In the genomic region with DNA sequence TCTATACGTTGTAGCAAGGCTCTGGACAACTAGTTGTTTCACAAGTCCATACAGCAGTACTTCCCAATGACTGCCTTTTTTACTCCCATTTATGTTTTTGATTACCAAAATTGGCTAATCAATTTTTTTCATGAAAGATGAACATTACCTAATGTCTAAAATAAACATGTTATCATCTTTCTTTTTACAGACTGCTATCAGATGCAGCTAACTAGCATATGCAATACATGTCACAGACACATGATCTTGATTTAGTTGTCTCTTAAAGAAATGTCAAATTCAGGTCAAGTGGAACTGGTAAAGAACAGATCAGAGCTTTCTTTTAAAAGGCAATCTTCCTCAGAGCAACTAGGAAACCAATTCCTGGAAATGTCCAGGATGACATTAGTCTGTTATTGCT, we compare ENCODE assay signal across 1 cellular context.
A peak's percentile ranks its signal among the peaks of the same experiment; 100 is the strongest.
TF ChIP-seq lines count a peak whose summit lies in the region.

No MANE protein-coding gene starts in this region.

TF ChIP-seq in K562, 482 proteins besides CTCF, POLR2A, EP300 and RAD21:
- TF ChIP-seq GATA2 (CRISPR knock-in tag; IDR thresholded peaks at IDR 0.05): no peak
- TF ChIP-seq HDAC6 (IDR thresholded peaks at IDR 0.05; ENCODE audit: low read depth, low read length): no peak
- TF ChIP-seq, protein P1, sequence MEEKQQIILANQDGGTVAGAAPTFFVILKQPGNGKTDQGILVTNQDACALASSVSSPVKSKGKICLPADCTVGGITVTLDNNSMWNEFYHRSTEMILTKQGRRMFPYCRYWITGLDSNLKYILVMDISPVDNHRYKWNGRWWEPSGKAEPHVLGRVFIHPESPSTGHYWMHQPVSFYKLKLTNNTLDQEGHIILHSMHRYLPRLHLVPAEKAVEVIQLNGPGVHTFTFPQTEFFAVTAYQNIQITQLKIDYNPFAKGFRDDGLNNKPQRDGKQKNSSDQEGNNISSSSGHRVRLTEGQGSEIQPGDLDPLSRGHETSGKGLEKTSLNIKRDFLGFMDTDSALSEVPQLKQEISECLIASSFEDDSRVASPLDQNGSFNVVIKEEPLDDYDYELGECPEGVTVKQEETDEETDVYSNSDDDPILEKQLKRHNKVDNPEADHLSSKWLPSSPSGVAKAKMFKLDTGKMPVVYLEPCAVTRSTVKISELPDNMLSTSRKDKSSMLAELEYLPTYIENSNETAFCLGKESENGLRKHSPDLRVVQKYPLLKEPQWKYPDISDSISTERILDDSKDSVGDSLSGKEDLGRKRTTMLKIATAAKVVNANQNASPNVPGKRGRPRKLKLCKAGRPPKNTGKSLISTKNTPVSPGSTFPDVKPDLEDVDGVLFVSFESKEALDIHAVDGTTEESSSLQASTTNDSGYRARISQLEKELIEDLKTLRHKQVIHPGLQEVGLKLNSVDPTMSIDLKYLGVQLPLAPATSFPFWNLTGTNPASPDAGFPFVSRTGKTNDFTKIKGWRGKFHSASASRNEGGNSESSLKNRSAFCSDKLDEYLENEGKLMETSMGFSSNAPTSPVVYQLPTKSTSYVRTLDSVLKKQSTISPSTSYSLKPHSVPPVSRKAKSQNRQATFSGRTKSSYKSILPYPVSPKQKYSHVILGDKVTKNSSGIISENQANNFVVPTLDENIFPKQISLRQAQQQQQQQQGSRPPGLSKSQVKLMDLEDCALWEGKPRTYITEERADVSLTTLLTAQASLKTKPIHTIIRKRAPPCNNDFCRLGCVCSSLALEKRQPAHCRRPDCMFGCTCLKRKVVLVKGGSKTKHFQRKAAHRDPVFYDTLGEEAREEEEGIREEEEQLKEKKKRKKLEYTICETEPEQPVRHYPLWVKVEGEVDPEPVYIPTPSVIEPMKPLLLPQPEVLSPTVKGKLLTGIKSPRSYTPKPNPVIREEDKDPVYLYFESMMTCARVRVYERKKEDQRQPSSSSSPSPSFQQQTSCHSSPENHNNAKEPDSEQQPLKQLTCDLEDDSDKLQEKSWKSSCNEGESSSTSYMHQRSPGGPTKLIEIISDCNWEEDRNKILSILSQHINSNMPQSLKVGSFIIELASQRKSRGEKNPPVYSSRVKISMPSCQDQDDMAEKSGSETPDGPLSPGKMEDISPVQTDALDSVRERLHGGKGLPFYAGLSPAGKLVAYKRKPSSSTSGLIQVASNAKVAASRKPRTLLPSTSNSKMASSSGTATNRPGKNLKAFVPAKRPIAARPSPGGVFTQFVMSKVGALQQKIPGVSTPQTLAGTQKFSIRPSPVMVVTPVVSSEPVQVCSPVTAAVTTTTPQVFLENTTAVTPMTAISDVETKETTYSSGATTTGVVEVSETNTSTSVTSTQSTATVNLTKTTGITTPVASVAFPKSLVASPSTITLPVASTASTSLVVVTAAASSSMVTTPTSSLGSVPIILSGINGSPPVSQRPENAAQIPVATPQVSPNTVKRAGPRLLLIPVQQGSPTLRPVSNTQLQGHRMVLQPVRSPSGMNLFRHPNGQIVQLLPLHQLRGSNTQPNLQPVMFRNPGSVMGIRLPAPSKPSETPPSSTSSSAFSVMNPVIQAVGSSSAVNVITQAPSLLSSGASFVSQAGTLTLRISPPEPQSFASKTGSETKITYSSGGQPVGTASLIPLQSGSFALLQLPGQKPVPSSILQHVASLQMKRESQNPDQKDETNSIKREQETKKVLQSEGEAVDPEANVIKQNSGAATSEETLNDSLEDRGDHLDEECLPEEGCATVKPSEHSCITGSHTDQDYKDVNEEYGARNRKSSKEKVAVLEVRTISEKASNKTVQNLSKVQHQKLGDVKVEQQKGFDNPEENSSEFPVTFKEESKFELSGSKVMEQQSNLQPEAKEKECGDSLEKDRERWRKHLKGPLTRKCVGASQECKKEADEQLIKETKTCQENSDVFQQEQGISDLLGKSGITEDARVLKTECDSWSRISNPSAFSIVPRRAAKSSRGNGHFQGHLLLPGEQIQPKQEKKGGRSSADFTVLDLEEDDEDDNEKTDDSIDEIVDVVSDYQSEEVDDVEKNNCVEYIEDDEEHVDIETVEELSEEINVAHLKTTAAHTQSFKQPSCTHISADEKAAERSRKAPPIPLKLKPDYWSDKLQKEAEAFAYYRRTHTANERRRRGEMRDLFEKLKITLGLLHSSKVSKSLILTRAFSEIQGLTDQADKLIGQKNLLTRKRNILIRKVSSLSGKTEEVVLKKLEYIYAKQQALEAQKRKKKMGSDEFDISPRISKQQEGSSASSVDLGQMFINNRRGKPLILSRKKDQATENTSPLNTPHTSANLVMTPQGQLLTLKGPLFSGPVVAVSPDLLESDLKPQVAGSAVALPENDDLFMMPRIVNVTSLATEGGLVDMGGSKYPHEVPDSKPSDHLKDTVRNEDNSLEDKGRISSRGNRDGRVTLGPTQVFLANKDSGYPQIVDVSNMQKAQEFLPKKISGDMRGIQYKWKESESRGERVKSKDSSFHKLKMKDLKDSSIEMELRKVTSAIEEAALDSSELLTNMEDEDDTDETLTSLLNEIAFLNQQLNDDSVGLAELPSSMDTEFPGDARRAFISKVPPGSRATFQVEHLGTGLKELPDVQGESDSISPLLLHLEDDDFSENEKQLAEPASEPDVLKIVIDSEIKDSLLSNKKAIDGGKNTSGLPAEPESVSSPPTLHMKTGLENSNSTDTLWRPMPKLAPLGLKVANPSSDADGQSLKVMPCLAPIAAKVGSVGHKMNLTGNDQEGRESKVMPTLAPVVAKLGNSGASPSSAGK (IDR thresholded peaks at IDR 0.05): peak; percentile 34
- 0 out of 2 replicates have a peak, but pooled peaks have one; percentile 26 for TF ChIP-seq NCOR1 (IDR thresholded peaks at IDR 0.05)
- TF ChIP-seq, protein P2, sequence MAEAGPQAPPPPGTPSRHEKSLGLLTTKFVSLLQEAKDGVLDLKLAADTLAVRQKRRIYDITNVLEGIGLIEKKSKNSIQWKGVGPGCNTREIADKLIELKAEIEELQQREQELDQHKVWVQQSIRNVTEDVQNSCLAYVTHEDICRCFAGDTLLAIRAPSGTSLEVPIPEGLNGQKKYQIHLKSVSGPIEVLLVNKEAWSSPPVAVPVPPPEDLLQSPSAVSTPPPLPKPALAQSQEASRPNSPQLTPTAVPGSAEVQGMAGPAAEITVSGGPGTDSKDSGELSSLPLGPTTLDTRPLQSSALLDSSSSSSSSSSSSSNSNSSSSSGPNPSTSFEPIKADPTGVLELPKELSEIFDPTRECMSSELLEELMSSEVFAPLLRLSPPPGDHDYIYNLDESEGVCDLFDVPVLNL (CRISPR knock-in tag; IDR thresholded peaks at IDR 0.05; ENCODE audit: low read depth): no peak
- no peak for TF ChIP-seq NFE2L1 (tag; IDR thresholded peaks at IDR 0.05; ENCODE audit: borderline replicate concordance, low read depth)
- no peak for TF ChIP-seq NCOA4 (IDR thresholded peaks at IDR 0.05; ENCODE audit: partially characterized antibody)
- no peak for TF ChIP-seq MEF2D (tag; conservative IDR thresholded peaks at IDR 0.05; ENCODE audit: low read depth)
- peak; percentile 64 for TF ChIP-seq MEIS2 (IDR thresholded peaks at IDR 0.05; ENCODE audit: partially characterized antibody)
- no peak for TF ChIP-seq GTF2A2 (tag; IDR thresholded peaks at IDR 0.05)
- TF ChIP-seq, protein P3, sequence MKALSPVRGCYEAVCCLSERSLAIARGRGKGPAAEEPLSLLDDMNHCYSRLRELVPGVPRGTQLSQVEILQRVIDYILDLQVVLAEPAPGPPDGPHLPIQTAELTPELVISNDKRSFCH (CRISPR knock-in tag; IDR thresholded peaks at IDR 0.05): no peak
- TF ChIP-seq, protein P3 (tag; IDR thresholded peaks at IDR 0.05): no peak
- no peak for TF ChIP-seq MAFG (tag; conservative IDR thresholded peaks at IDR 0.05)
- 0 out of 2 replicates have a peak, but pooled peaks have one; percentile 6 for TF ChIP-seq RFX1 (IDR thresholded peaks at IDR 0.05)
- no peak for TF ChIP-seq RBFOX2 (IDR thresholded peaks at IDR 0.05; ENCODE audit: low read depth, low read length)
- TF ChIP-seq CCNT2 (IDR thresholded peaks at IDR 0.05; ENCODE audit: borderline replicate concordance, extremely low read depth, insufficient read length, low read depth, low read length): no peak
- 0 out of 2 replicates have a peak, but pooled peaks have one; percentile 8 for TF ChIP-seq ZEB2 (IDR thresholded peaks at IDR 0.05)
- no peak for TF ChIP-seq POU5F1 (IDR thresholded peaks at IDR 0.05; ENCODE audit: borderline replicate concordance, low read depth, low read length, partially characterized antibody)
- TF ChIP-seq ELF4 (CRISPR knock-in tag; IDR thresholded peaks at IDR 0.05): no peak
- no peak for TF ChIP-seq MBD2 (IDR thresholded peaks at IDR 0.05; ENCODE audit: borderline replicate concordance, low read depth)
- 0 out of 2 replicates have a peak, but pooled peaks have one; percentile 4 for TF ChIP-seq SMARCE1 (IDR thresholded peaks at IDR 0.05)
- no peak for TF ChIP-seq ZSCAN32 (CRISPR knock-in tag; IDR thresholded peaks at IDR 0.05)
- no peak for TF ChIP-seq ETV6 (IDR thresholded peaks at IDR 0.05; ENCODE audit: borderline replicate concordance in 1 of 2, low read depth in 2 of 2, low read length in 1 of 2)
- TF ChIP-seq ETV6 (CRISPR knock-in tag; IDR thresholded peaks at IDR 0.05; ENCODE audit: borderline replicate concordance): no peak
- TF ChIP-seq LEF1 (IDR thresholded peaks at IDR 0.05): 0 out of 2 replicates have a peak, but pooled peaks have one; percentile 2
- no peak for TF ChIP-seq ZNF668 (CRISPR knock-in tag; IDR thresholded peaks at IDR 0.05)
- no peak for TF ChIP-seq NR4A1 (CRISPR knock-in tag; IDR thresholded peaks at IDR 0.05)
- no peak for TF ChIP-seq NR4A1 (tag; IDR thresholded peaks at IDR 0.05)
- 0 out of 2 replicates have a peak, but pooled peaks have one; percentile 11 for TF ChIP-seq GATAD2B (IDR thresholded peaks at IDR 0.05; ENCODE audit: borderline replicate concordance)
- no peak for TF ChIP-seq TBP (optimal IDR thresholded peaks at IDR 0.05; ENCODE audit: low read depth, low read length)
- no peak for TF ChIP-seq CEBPG (CRISPR knock-in tag; IDR thresholded peaks at IDR 0.05)
- TF ChIP-seq CEBPG (tag; conservative IDR thresholded peaks at IDR 0.05 in 1 of 2, IDR thresholded peaks at IDR 0.05 in 1 of 2): peak; percentile 34 to 38; a peak in 2 of 4 replicates
- no peak for TF ChIP-seq PPARD (CRISPR knock-in tag; IDR thresholded peaks at IDR 0.05)
- TF ChIP-seq ZNF347 (CRISPR knock-in tag; IDR thresholded peaks at IDR 0.05; ENCODE audit: low read depth): no peak
- TF ChIP-seq, protein P4, sequence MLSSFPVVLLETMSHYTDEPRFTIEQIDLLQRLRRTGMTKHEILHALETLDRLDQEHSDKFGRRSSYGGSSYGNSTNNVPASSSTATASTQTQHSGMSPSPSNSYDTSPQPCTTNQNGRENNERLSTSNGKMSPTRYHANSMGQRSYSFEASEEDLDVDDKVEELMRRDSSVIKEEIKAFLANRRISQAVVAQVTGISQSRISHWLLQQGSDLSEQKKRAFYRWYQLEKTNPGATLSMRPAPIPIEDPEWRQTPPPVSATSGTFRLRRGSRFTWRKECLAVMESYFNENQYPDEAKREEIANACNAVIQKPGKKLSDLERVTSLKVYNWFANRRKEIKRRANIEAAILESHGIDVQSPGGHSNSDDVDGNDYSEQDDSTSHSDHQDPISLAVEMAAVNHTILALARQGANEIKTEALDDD (IDR thresholded peaks at IDR 0.05): peak; percentile 75
- TF ChIP-seq NR2F6 (CRISPR knock-in tag; IDR thresholded peaks at IDR 0.05): no peak
- no peak for TF ChIP-seq BDP1 (IDR thresholded peaks at IDR 0.05; ENCODE audit: insufficient read depth, insufficient read length)
- TF ChIP-seq POLR2AphosphoS5 (IDR thresholded peaks at IDR 0.05; ENCODE audit: control insufficient read depth, insufficient read depth, low read depth, low read length): no peak
- TF ChIP-seq DPF2 (IDR thresholded peaks at IDR 0.05): peak; percentile 13
